In genomic region chr4:101791189-101791572, GRCh38 we compare ENCODE assay signal across 9 cellular contexts. TPM values are rescaled to one million over a fixed set of nuclear protein-coding genes. Genes with fewer than 3 reads are reported as not detected.
DNase-seq lines count a peak whose midpoint lies in the region; ATAC-seq, FAIRE-seq and TF ChIP-seq lines count a peak whose summit lies in the region.
"Had no signal": no experiment of that assay in that cellular context is flagged by ENCODE, and none has a peak within 500 bp of the region (broad histone marks: within the 10 kb centered on the region; RNA-seq: fewer than 3 reads in every experiment).

No MANE protein-coding gene starts in this region.

- FAIRE-seq in GM19239 (lab: Jason Lieb, UNC): peak; percentile 82
- FAIRE-seq: colon had no signal

- no peak overlapping the region for H3K27ac Mint-ChIP-seq in natural killer cell treated with Interleukin-12 subunit alpha and Interleukin-12 subunit beta and Interleukin-15 and Interleukin-18, amount 100 ng/mL, for 72 hours

- no peak for ATAC-seq in natural killer cell treated with Interleukin-12 subunit alpha and Interleukin-12 subunit beta and Interleukin-15 and Interleukin-18, amount 100 ng/mL, for 72 hours
- ATAC-seq in GM19035 (IDR thresholded peaks at IDR 0.05; ENCODE audit: unreplicated experiment): no peak

- H3K4me3 Mint-ChIP-seq in natural killer cell treated with Interleukin-12 subunit alpha and Interleukin-12 subunit beta and Interleukin-15 and Interleukin-18, amount 100 ng/mL, for 72 hours: peak overlapping the region; percentile 82

- H3K79me2 ChIP-seq in Karpas-422 (ENCODE audit: low read length): peaks cover 53% of the 10 kb centered on the region

- peaks cover 4% of the 10 kb centered on the region for H3K9me3 Mint-ChIP-seq in natural killer cell treated with Interleukin-12 subunit alpha and Interleukin-12 subunit beta and Interleukin-15 and Interleukin-18, amount 100 ng/mL, for 72 hours

- no peaks in the 10 kb centered on the region for H3K36me3 Mint-ChIP-seq in natural killer cell treated with Interleukin-12 subunit alpha and Interleukin-12 subunit beta and Interleukin-15 and Interleukin-18, amount 100 ng/mL, for 72 hours

- H3K4me2 ChIP-seq in Karpas-422 (ENCODE audit: low read depth, low read length, poor library complexity, severe bottlenecking): peak overlapping the region; percentile 98

- H3K4me1 Mint-ChIP-seq in natural killer cell treated with Interleukin-12 subunit alpha and Interleukin-12 subunit beta and Interleukin-15 and Interleukin-18, amount 100 ng/mL, for 72 hours (ENCODE audit: low read depth in 2 of 2): peaks cover 8 to 13% of the 10 kb centered on the region in 2 donors

- H3K27me3 ChIP-seq in Karpas-422 (ENCODE audit: low read length): no peaks in the 10 kb centered on the region

- peaks cover 64% of the 10 kb centered on the region for H3K4me1 ChIP-seq in Karpas-422 (ENCODE audit: low read length)

- H3K4me3 ChIP-seq in Karpas-422 (ENCODE audit: low read length) (peak overlapping the region; percentile 91), coronary artery (peak overlapping the region; percentile 78)

- no peaks in the 10 kb centered on the region for H3K36me3 ChIP-seq in Karpas-422 (ENCODE audit: insufficient read depth, low read length)

- H4K20me1 ChIP-seq in Karpas-422 (ENCODE audit: insufficient read depth, low read depth, low read length): no peaks in the 10 kb centered on the region

- H3K9me2 ChIP-seq in Karpas-422 (replicated peaks; ENCODE audit: insufficient read depth, low read length): no peaks in the 10 kb centered on the region

- TF ChIP-seq CTCF in coronary artery (IDR thresholded peaks at IDR 0.05): no peak

- H3K27me3 Mint-ChIP-seq in natural killer cell treated with Interleukin-12 subunit alpha and Interleukin-12 subunit beta and Interleukin-15 and Interleukin-18, amount 100 ng/mL, for 72 hours: peaks cover 5 to 25% of the 10 kb centered on the region in 2 donors

- peak overlapping the region; percentile 94 for H3K9ac ChIP-seq in Karpas-422 (ENCODE audit: low read length)

- peak overlapping the region; percentile 93 for H3K27ac ChIP-seq in Karpas-422 (ENCODE audit: low read length)
- no peak overlapping the region for H3K27ac ChIP-seq in coronary artery

- H3K9me3 ChIP-seq in Karpas-422 (ENCODE audit: low read length): no peaks in the 10 kb centered on the region

- H2AFZ ChIP-seq in Karpas-422 (ENCODE audit: low read length): peak overlapping the region; percentile 64; the same call in 1 of the 2 replicates

- DNase-seq in Ammon's horn (ENCODE audit: low spot score) (peak; percentile 4), GM19239 (ENCODE audit: insufficient read length, low spot score) (no peak), Karpas-422 (peak; percentile 85), coronary artery (ENCODE audit: low spot score) (no peak), mesenteric fat pad (ENCODE audit: low spot score) (no peak)
- no peak for DNase-seq in natural killer cell treated with Interleukin-12 subunit alpha and Interleukin-12 subunit beta and Interleukin-15 and Interleukin-18, amount 100 ng/mL, for 72 hours (ENCODE audit: low spot score)
- no peak for DNase-seq in stimulated activated CD4-positive, alpha-beta T cell treated with anti-CD3 and anti-CD28 coated beads, Interleukin-15, amount 100 ng/mL, for 24 hours

RNA-seq across cellular contexts. Expression of gene BANK1, which starts 0.7 kb away (rescaled TPM):
- 37.5 and 52.6 TPM in 2 replicates for total RNA-seq in Karpas-422 (2014; rRNA removed; shearing (Covaris generic); ENCODE audit: low replicate concordance)
- 1 to 10 TPM; 1.6 to 1.7 TPM for total RNA-seq in natural killer cell treated with Interleukin-12 subunit alpha and Interleukin-12 subunit beta and Interleukin-15 and Interleukin-18, amount 100 ng/mL, for 72 hours
- total RNA-seq in mesenteric fat pad: 11.6 TPM

Comparison
In these comparisons a context has a peak if more than half of its experiments do, and no peak if none do; other contexts are left out.
1. DNase-seq: peak in Ammon's horn (single experiment) and Karpas-422 (single experiment); none in GM19239 (single experiment), coronary artery (single experiment), natural killer cell treated with Interleukin-12 subunit alpha and Interleukin-12 subunit beta and Interleukin-15 and Interleukin-18, amount 100 ng/mL, for 72 hours (single experiment), mesenteric fat pad (single experiment) and stimulated activated CD4-positive, alpha-beta T cell treated with anti-CD3 and anti-CD28 coated beads, Interleukin-15, amount 100 ng/mL, for 24 hours (single experiment).